Comparison of ENCODE assay signal across 8 cellular contexts in genomic region chr5:5492087-5492933, GRCh38.
A peak's percentile ranks its signal among the peaks of the same experiment; 100 is the strongest.
DNase-seq lines count a peak whose midpoint lies in the region; ATAC-seq and TF ChIP-seq lines count a peak whose summit lies in the region.

No MANE protein-coding gene starts in this region.

- DNase-seq in CD14-positive monocyte (ENCODE audit: low spot score) (no peak), HL-60 (ENCODE audit: low read depth in 1 of 2, low spot score in 1 of 2) (peak; percentile 27 to 64), NCI-H82 (lab: John Stamatoyannopoulos, UW) (peak; percentile 76), Right ventricle myocardium superior (no peak), gastrocnemius medialis (no peak), occipital lobe (lab: John Stamatoyannopoulos, UW) (no peak)
- peak; percentile 65 for DNase-seq in activated naive CD4-positive, alpha-beta T cell treated with anti-CD3 and anti-CD28 coated beads, Interleukin-2, amount 10 ng/mL, durations not matched to agents 7 days and 5 days

- ATAC-seq in GM18517 (IDR thresholded peaks at IDR 0.05; ENCODE audit: unreplicated experiment) (peak; percentile 52), Right ventricle myocardium superior (ENCODE audit: poor library complexity) (peak; percentile 41), gastrocnemius medialis (no peak)

- H3K36me3 Mint-ChIP-seq in CD14-positive monocyte = peaks cover 23 to 24% of the 10 kb centered on the region in 2 donors
- peaks cover 13% of the 10 kb centered on the region for H3K36me3 Mint-ChIP-seq in activated naive CD4-positive, alpha-beta T cell treated with anti-CD3 and anti-CD28 coated beads, Interleukin-2, amount 10 ng/mL, durations not matched to agents 7 days and 5 days

- no peak for TF ChIP-seq POLR2A in gastrocnemius medialis (IDR thresholded peaks at IDR 0.05)

- H3K27me3 ChIP-seq in HL-60 (ENCODE audit: insufficient read depth, poor library complexity, severe bottlenecking) (peaks cover 7% of the 10 kb centered on the region), gastrocnemius medialis (no peaks in the 10 kb centered on the region)

- H3K4me3 Mint-ChIP-seq in CD14-positive monocyte = peak overlapping the region; percentile 37 to 64
- H3K4me3 Mint-ChIP-seq in activated naive CD4-positive, alpha-beta T cell treated with anti-CD3 and anti-CD28 coated beads, Interleukin-2, amount 10 ng/mL, durations not matched to agents 7 days and 5 days = peak overlapping the region; percentile 14

- peak; percentile 62 for TF ChIP-seq CTCF in CD14-positive monocyte (IDR thresholded peaks at IDR 0.05)
- TF ChIP-seq CTCF in HL-60 (IDR thresholded peaks at IDR 0.05; ENCODE audit: insufficient read depth, low read length) = peak; percentile 54
- TF ChIP-seq CTCF in gastrocnemius medialis (IDR thresholded peaks at IDR 0.05 in 4 of 5, conservative IDR thresholded peaks at IDR 0.05 in 1 of 5) = peak; percentile 46 to 73 (median 60)

- CTCF ChIA-PET in activated naive CD4-positive, alpha-beta T cell treated with anti-CD3 and anti-CD28 coated beads, Interleukin-2, amount 10 ng/mL, durations not matched to agents 7 days and 5 days (lab: Charles Lee) = interaction anchor here (0.8 kb wide), 2 partner anchors 9 to 1250 kb away, joined by 3 read pairs; no protein-coding TSS in a partner anchor

- peaks cover 15 to 16% of the 10 kb centered on the region in 2 donors for H3K4me1 ChIP-seq in gastrocnemius medialis

- H3K4me3 ChIP-seq in HL-60 (replicated peaks; ENCODE audit: insufficient read depth, low read length) (no peak overlapping the region), gastrocnemius medialis (no peak overlapping the region)

- peaks cover 14% of the 10 kb centered on the region for H3K4me1 Mint-ChIP-seq in CD14-positive monocyte
- H3K4me1 Mint-ChIP-seq in activated naive CD4-positive, alpha-beta T cell treated with anti-CD3 and anti-CD28 coated beads, Interleukin-2, amount 10 ng/mL, durations not matched to agents 7 days and 5 days = peaks cover 17% of the 10 kb centered on the region

- peaks cover 19 to 29% (median 23%) of the 10 kb centered on the region in 3 donors for H3K27me3 Mint-ChIP-seq in CD14-positive monocyte (ENCODE audit: low read depth in 3 of 3)
- peaks cover 24% of the 10 kb centered on the region for H3K27me3 Mint-ChIP-seq in activated naive CD4-positive, alpha-beta T cell treated with anti-CD3 and anti-CD28 coated beads, Interleukin-2, amount 10 ng/mL, durations not matched to agents 7 days and 5 days

- no peaks in the 10 kb centered on the region for H3K9me3 Mint-ChIP-seq in CD14-positive monocyte
- H3K9me3 Mint-ChIP-seq in activated naive CD4-positive, alpha-beta T cell treated with anti-CD3 and anti-CD28 coated beads, Interleukin-2, amount 10 ng/mL, durations not matched to agents 7 days and 5 days = no peaks in the 10 kb centered on the region

- intact Hi-C loops in CD14-positive monocyte (cut with micrococcal nuclease) (loop anchor here in 1 of 2 donors (10.0 kb wide), 1 partner anchor 1252 kb away; no protein-coding TSS in a partner anchor), Right ventricle myocardium superior (cut with DNase I) (loop anchor here (10.0 kb wide), 1 partner anchor 882 kb away; the partner anchor contains the start of gene MED10), gastrocnemius medialis (cut with DNase I; ENCODE audit: low total_unique reads) (loop anchor here (5.0 to 10.0 kb wide), 4 partner anchors 162 to 1142 kb away; partner anchors contain the start of genes MED10, NSUN2 and SRD5A1)

- peaks cover 0 to 17% of the 10 kb centered on the region in 2 donors for H3K36me3 ChIP-seq in gastrocnemius medialis

- H3K27ac ChIP-seq in HL-60 (replicated peaks) (no peak overlapping the region), gastrocnemius medialis (no peak overlapping the region)

- in situ Hi-C loops in gastrocnemius medialis (cut with MboI; ENCODE audit: low sequenced_read_pairs in 4 of 4) = loop anchor here in 2 of 4 donors (25.0 kb wide), 1 partner anchor 1095 kb away; no protein-coding TSS in a partner anchor

- peak overlapping the region in 2 of 7 donors; percentile 27 to 68 for H3K27ac Mint-ChIP-seq in CD14-positive monocyte
- no peak overlapping the region for H3K27ac Mint-ChIP-seq in activated naive CD4-positive, alpha-beta T cell treated with anti-CD3 and anti-CD28 coated beads, Interleukin-2, amount 10 ng/mL, durations not matched to agents 7 days and 5 days

- H3K9me3 ChIP-seq in gastrocnemius medialis = no peaks in the 10 kb centered on the region

Comparison
In these comparisons a context has a peak if more than half of its experiments do, and no peak if none do; other contexts are left out.
1. DNase-seq: peak in HL-60 (2 of 2), NCI-H82 (single experiment) and activated naive CD4-positive, alpha-beta T cell treated with anti-CD3 and anti-CD28 coated beads, Interleukin-2, amount 10 ng/mL, durations not matched to agents 7 days and 5 days (single experiment); none in CD14-positive monocyte (single experiment), Right ventricle myocardium superior (single experiment), gastrocnemius medialis (0 of 2) and occipital lobe (single experiment).
2. ATAC-seq: peak in GM18517 (single experiment) and Right ventricle myocardium superior (single experiment); none in gastrocnemius medialis (0 of 2).
3. Peak in every context shown above with its lines, with median percentiles within 50 percentile points of each other: CTCF ChIP-seq.